Comparison of ENCODE assay signal across 21 cellular contexts in genomic region chr18:24461996-24462395, GRCh38. TPM values are rescaled to one million over a fixed set of nuclear protein-coding genes. Genes with fewer than 3 reads are reported as not detected.
"Had no signal": no experiment of that assay in that cellular context is flagged by ENCODE, and none has a peak within 500 bp of the region (broad histone marks: within the 10 kb centered on the region; RNA-seq: fewer than 3 reads in every experiment).

No MANE protein-coding gene starts in this region.

- H3K27ac Mint-ChIP-seq: activated naive CD8-positive, alpha-beta T cell treated with anti-CD3 and anti-CD28 coated beads, Interleukin-2, amount 10 ng/mL, durations not matched to agents 7 days and 5 days; endodermal cell; stimulated activated effector memory CD8-positive, alpha-beta T cell treated with anti-CD3 and anti-CD28 coated beads, Interleukin-12 subunit alpha, Interleukin-12 subunit beta, amount 100 ng/mL, for 72 hours; stimulated activated naive CD8-positive, alpha-beta T cell treated with anti-CD3 and anti-CD28 coated beads, Interleukin-15, amount 100 ng/mL, for 72 hours had no signal

- H3K9me3 Mint-ChIP-seq: activated naive CD8-positive, alpha-beta T cell treated with anti-CD3 and anti-CD28 coated beads, Interleukin-2, amount 10 ng/mL, durations not matched to agents 7 days and 5 days; stimulated activated effector memory CD8-positive, alpha-beta T cell treated with anti-CD3 and anti-CD28 coated beads, Interleukin-12 subunit alpha, Interleukin-12 subunit beta, amount 100 ng/mL, for 72 hours; stimulated activated naive CD8-positive, alpha-beta T cell treated with anti-CD3 and anti-CD28 coated beads, Interleukin-15, amount 100 ng/mL, for 72 hours had no signal

- DNase-seq: activated CD4-positive, alpha-beta T cell treated with anti-CD3 and anti-CD28 coated beads for 1 hour; activated gamma-delta T cell treated with Interleukin-2 at 50 U/mL for 16 hours; activated naive CD8-positive, alpha-beta T cell treated with anti-CD3 and anti-CD28 coated beads, Interleukin-2, amount 10 ng/mL, durations not matched to agents 7 days and 5 days; amygdala; cerebellar nuclear complex; endodermal cell; heart left ventricle; left colon; mesendoderm; naive thymus-derived CD4-positive, alpha-beta T cell; pancreas; right lobe of liver; stimulated activated CD4-positive, alpha-beta T cell treated with anti-CD3 and anti-CD28 coated beads, Interleukin-2, amount 100 ng/mL, for 24 hours; stimulated activated naive CD8-positive, alpha-beta T cell treated with anti-CD3 and anti-CD28 coated beads, Interleukin-15, amount 100 ng/mL, for 72 hours had no signal

- H3K9me3 ChIP-seq: gastroesophageal sphincter, heart left ventricle, pancreas, right lobe of liver, tibial nerve, vagina had no signal

- H3K27me3 Mint-ChIP-seq: stimulated activated naive CD8-positive, alpha-beta T cell treated with anti-CD3 and anti-CD28 coated beads, Interleukin-15, amount 100 ng/mL, for 72 hours had no signal

- H3K4me3 Mint-ChIP-seq: activated naive CD8-positive, alpha-beta T cell treated with anti-CD3 and anti-CD28 coated beads, Interleukin-2, amount 10 ng/mL, durations not matched to agents 7 days and 5 days; endodermal cell; stimulated activated effector memory CD8-positive, alpha-beta T cell treated with anti-CD3 and anti-CD28 coated beads, Interleukin-12 subunit alpha, Interleukin-12 subunit beta, amount 100 ng/mL, for 72 hours; stimulated activated naive CD8-positive, alpha-beta T cell treated with anti-CD3 and anti-CD28 coated beads, Interleukin-15, amount 100 ng/mL, for 72 hours had no signal

- H3K4me1 Mint-ChIP-seq: endodermal cell; stimulated activated naive CD8-positive, alpha-beta T cell treated with anti-CD3 and anti-CD28 coated beads, Interleukin-15, amount 100 ng/mL, for 72 hours had no signal

- H3K27ac ChIP-seq: coronary artery, gastroesophageal sphincter, heart left ventricle, pancreas, right lobe of liver, tibial nerve, vagina had no signal

- H3K4me1 ChIP-seq: gastroesophageal sphincter, heart left ventricle, pancreas, right lobe of liver, tibial nerve, vagina had no signal

- ATAC-seq: gastroesophageal sphincter; heart left ventricle; left colon; naive thymus-derived CD4-positive, alpha-beta T cell; pancreas; right lobe of liver; stimulated activated effector memory CD8-positive, alpha-beta T cell treated with anti-CD3 and anti-CD28 coated beads, Interleukin-12 subunit alpha, Interleukin-12 subunit beta, amount 100 ng/mL, for 72 hours; stimulated activated naive CD8-positive, alpha-beta T cell treated with anti-CD3 and anti-CD28 coated beads, Interleukin-15, amount 100 ng/mL, for 72 hours had no signal

- H3K27me3 ChIP-seq: gastroesophageal sphincter, heart left ventricle, pancreas, right lobe of liver, tibial nerve, vagina had no signal

- H3K36me3 Mint-ChIP-seq: activated naive CD8-positive, alpha-beta T cell treated with anti-CD3 and anti-CD28 coated beads, Interleukin-2, amount 10 ng/mL, durations not matched to agents 7 days and 5 days; stimulated activated effector memory CD8-positive, alpha-beta T cell treated with anti-CD3 and anti-CD28 coated beads, Interleukin-12 subunit alpha, Interleukin-12 subunit beta, amount 100 ng/mL, for 72 hours had no signal

- H3K36me3 ChIP-seq: gastroesophageal sphincter, pancreas, right lobe of liver, vagina had no signal

- H3K4me3 ChIP-seq: coronary artery, gastroesophageal sphincter, pancreas, right lobe of liver, skin epidermis, tibial nerve, vagina had no signal

RNA-seq across cellular contexts. Expression of gene HRH4, which starts 1.6 kb away (rescaled TPM):
- total RNA-seq: SK-MEL-5, vagina had no signal
- polyA plus RNA-seq: heart left ventricle; naive thymus-derived CD4-positive, alpha-beta T cell; pancreas had no signal
